In the genomic region with DNA sequence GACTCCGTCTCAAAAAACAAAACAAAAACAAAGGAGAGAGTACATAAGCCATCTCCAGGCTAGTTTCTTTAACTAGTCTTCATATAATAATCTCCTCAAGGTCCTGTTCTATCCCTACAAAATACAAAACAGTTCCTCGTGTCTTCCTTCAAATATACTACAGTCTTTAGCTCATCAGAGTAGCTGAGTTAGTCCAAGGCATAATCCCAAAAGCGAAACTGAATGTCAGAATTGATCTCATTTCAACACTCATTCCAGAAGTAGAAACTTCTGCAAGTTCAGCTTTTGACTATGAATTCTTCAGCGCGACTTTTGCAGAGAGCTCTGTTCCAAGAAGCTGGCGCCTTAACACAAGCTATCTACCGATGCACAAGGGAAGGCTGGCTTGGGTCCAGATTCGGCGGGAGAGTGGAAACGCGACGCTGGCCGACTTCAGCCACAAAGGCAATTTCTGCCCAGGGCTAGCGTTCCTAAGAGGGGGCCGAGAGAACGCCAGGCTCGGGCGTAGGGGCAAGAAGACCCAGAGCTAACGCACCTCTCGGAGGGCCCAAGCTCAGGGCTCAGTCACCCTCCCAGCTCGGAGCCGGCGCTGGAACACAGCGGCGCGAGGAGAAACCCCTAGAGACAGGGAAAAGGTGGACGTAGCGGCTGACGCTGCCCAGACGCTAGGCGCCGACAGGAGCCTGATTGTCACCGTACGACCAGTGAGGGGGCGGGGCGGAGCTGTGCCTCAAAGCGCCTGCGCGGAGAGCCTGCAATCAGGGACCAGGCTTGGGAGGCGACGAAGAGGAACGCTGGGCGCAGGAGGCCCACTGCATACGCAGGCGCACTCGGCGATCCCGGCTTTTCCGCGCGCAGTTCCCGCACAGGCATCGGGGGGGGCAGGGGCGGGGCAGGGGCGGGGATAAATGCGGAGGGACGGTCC, we compare ENCODE assay signal across 8 cellular contexts. TPM values are rescaled to one million over a fixed set of nuclear protein-coding genes. Genes with fewer than 3 reads are reported as not detected.
DNase-seq lines count a peak whose midpoint lies in the region; ATAC-seq and TF ChIP-seq lines count a peak whose summit lies in the region.

No MANE protein-coding gene starts in this region.

- peak overlapping the region; percentile 93 for H3K4me3 ChIP-seq in upper lobe of right lung

- H3K27ac ChIP-seq in upper lobe of right lung = peak overlapping the region; percentile 99

- no peaks in the 10 kb centered on the region for H3K27me3 ChIP-seq in upper lobe of right lung

- DNase-seq in GM13976 (ENCODE audit: low spot score) = peak; percentile 97
- DNase-seq in NCI-H1436 treated with DMSO at 0.1 percent for 48 hours (lab: John Stamatoyannopoulos, UW) = peak; percentile 92
- peak; percentile 96 for DNase-seq in T follicular helper cell (ENCODE audit: low read depth)
- peak; percentile 95 for DNase-seq in amniotic epithelial cell (ENCODE audit: low read depth)
- DNase-seq in left cardiac atrium = peak; percentile 100
- DNase-seq in posterior vena cava (ENCODE audit: low spot score) = peak; percentile 100
- peak; percentile 100 for DNase-seq in upper lobe of right lung

- in situ Hi-C loops in GM13976 (cut with MboI; ENCODE audit: low sequenced_read_pairs, unreplicated experiment) = no loop called here

- no peaks in the 10 kb centered on the region for H3K36me3 ChIP-seq in upper lobe of right lung

- H3K9me3 ChIP-seq in upper lobe of right lung = no peaks in the 10 kb centered on the region

- ATAC-seq in HG02852 (IDR thresholded peaks at IDR 0.05; ENCODE audit: unreplicated experiment) = peak; percentile 84
- peak; percentile 97 for ATAC-seq in left cardiac atrium
- ATAC-seq in upper lobe of right lung = peak; percentile 98

- intact Hi-C loops in left cardiac atrium (cut with DNase I) = no loop called here
- intact Hi-C loops in posterior vena cava (cut with DNase I) = no loop called here
- intact Hi-C loops in upper lobe of right lung (cut with DNase I) = no loop called here

- TF ChIP-seq CTCF in GM13976 (IDR thresholded peaks at IDR 0.05; ENCODE audit: borderline replicate concordance, control extremely low read depth, extremely low read depth, insufficient read depth, missing control alignments) = no peak
- TF ChIP-seq CTCF in upper lobe of right lung (IDR thresholded peaks at IDR 0.05) = no peak

- peaks cover 37% of the 10 kb centered on the region for H3K4me1 ChIP-seq in upper lobe of right lung

RNA-seq across cellular contexts. Expression of gene HSDL2, which starts 0.5 kb away (rescaled TPM):
- total RNA-seq in left cardiac atrium = 100 to 1,000 TPM in 1 of 2 donors, 10 to 100 TPM in 1; 99.3 to 107 TPM
- 10 to 100 TPM; 34.8 to 46.2 TPM for total RNA-seq in posterior vena cava
- 56.3 TPM for total RNA-seq in upper lobe of right lung

RNA-seq across cellular contexts. Expression of gene PTBP3, which starts 46.0 kb away (rescaled TPM):
- total RNA-seq in left cardiac atrium (10 to 100 TPM; 20.3 to 25.4 TPM), posterior vena cava (10 to 100 TPM; 35.4 to 42.5 TPM), upper lobe of right lung (77.6 TPM)

Comparison
In these comparisons a context has a peak if more than half of its experiments do, and no peak if none do; other contexts are left out.
1. Peak in every context shown above with its lines: DNase-seq, ATAC-seq, H3K4me3 ChIP-seq and H3K27ac ChIP-seq.